Comparison of ENCODE assay signal across 1 cellular context in the genomic region with DNA sequence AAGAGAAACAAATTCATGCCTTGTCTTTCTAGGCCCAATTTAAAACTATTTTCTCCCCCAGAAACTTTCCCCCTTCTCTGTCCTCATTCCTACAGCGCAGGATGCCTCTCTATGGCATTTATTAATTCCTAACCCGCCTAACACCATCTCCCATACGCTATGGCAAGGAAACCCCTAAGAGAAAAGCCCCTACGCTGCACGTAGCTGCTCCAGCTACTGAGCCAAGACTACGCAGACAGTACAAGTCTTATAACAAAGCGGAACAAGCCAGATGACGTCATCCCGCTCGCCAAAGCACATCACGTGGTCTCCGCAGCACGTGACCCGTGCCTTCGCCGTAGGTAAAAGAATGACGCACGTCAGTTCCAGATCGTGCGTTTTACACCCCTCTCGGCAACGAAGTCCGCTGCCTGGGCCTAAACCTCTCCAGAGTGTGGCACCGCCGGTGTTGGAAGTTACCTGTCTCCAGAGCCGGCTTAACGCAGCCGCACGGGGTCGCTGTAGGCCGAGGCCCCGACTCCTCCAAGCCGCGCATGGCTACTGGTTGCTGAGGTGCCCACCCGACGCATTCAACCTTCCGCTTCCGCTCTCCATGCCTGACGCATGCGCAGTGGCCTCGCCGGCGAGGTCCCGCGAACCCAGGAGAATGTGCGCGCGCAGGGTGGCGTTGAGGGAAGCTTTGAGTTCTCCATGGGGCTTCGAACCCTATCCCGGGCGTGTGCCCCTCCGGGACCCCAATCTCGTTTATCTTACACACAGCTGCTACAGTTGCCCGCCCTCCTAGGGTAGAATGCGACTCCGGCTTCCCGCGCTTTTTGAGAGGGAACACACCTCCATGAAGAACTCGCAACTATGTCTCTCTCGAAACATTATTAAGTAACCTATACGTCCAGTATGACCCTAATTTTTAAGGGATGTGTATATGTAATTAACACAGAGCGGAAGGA.
TF ChIP-seq lines count a peak whose summit lies in the region.

TRMO (minus strand) TSS at position 542 of the 947 bp plus-strand sequence; CDS start at position 535, 7 bp downstream.

TF ChIP-seq in HepG2, 621 proteins besides CTCF, POLR2A, EP300 and RAD21 (continued from another document and continues in another):
- TF ChIP-seq, protein P1, sequence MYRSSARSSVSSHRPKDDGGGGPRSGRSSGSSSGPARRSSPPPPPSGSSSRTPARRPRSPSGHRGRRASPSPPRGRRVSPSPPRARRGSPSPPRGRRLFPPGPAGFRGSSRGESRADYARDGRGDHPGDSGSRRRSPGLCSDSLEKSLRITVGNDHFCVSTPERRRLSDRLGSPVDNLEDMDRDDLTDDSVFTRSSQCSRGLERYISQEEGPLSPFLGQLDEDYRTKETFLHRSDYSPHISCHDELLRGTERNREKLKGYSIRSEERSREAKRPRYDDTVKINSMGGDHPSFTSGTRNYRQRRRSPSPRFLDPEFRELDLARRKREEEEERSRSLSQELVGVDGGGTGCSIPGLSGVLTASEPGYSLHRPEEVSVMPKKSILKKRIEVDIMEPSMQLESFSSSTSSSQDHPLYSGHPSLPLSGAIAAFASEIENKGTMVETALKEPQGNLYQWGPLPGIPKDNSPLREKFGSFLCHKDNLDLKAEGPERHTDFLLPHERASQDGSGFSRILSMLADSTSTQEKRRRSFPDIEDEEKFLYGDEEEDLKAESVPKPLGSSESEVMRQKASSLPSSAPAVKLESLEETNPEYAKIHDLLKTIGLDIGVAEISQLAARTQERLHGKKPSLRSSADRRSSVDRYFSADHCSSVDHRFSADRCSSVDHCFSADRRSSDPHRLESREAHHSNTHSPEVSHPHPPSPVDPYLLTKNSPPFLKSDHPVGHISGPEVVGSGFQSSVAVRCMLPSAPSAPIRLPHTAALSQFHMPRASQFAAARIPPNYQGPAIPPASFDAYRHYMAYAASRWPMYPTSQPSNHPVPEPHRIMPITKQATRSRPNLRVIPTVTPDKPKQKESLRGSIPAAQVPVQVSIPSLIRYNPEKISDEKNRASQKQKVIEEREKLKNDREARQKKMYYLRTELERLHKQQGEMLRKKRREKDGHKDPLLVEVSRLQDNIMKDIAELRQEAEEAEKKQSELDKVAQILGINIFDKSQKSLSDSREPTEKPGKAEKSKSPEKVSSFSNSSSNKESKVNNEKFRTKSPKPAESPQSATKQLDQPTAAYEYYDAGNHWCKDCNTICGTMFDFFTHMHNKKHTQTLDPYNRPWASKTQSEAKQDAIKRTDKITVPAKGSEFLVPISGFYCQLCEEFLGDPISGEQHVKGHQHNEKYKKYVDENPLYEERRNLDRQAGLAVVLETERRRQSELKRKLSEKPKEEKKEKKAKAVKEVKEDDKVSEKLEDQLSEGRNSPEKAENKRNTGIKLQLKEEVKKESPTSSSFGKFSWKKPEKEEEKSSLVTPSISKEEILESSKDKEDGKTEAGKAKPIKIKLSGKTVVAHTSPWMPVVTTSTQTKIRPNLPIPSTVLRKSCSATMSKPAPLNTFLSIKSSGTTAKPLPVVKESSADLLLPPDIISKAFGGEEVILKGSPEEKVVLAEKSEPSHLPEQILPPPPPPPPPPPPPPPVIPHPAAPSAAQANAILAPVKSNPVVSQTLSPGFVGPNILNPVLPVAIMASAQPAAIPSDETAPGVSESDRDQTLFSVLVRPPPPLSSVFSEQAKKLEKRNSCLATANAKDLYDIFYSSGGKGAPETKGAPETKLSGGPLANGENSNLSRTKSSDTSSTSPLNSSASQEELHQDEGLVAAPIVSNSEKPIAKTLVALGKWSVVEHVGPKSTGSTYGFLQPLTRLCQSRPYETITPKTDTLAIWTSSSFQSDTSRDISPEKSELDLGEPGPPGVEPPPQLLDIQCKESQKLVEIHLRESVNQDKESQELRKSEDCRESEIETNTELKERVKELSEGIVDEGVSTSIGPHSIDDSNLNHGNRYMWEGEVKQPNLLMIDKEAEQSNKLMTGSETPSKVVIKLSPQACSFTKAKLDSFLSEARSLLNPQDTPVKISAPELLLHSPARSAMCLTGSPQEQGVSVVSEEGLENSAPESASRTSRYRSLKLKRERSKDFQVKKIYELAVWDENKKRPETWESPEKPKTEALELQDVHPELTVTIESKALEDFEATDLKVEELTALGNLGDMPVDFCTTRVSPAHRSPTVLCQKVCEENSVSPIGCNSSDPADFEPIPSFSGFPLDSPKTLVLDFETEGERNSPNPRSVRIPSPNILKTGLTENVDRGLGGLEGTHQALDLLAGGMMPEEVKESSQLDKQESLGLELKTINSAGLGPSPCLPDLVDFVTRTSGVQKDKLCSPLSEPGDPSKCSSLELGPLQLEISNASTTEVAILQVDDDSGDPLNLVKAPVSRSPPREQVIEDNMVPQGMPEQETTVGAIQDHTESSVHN (CRISPR knock-in tag; IDR thresholded peaks at IDR 0.05) = no peak; the same call in 1 of the 2 replicates
- peak; percentile 100 for TF ChIP-seq KAT8 (CRISPR knock-in tag; IDR thresholded peaks at IDR 0.05)
- 0 out of 2 replicates have a peak, but pooled peaks have one; percentile 65 for TF ChIP-seq REPIN1 (CRISPR knock-in tag; IDR thresholded peaks at IDR 0.05; ENCODE audit: borderline replicate concordance, low read depth)
- TF ChIP-seq ZNF501 (CRISPR knock-in tag; IDR thresholded peaks at IDR 0.05) = peak; percentile 96
- TF ChIP-seq STAG1 (CRISPR knock-in tag; IDR thresholded peaks at IDR 0.05) = peak; percentile 49
- TF ChIP-seq ZNF549 (CRISPR knock-in tag; IDR thresholded peaks at IDR 0.05) = no peak
- peak; percentile 70 for TF ChIP-seq TAF1 (CRISPR knock-in tag; IDR thresholded peaks at IDR 0.05)
- TF ChIP-seq ARHGAP35 (CRISPR knock-in tag; IDR thresholded peaks at IDR 0.05; ENCODE audit: borderline replicate concordance) = no peak; the same call in 1 of the 2 replicates
- TF ChIP-seq ZNF441 (CRISPR knock-in tag; IDR thresholded peaks at IDR 0.05; ENCODE audit: borderline replicate concordance) = no peak
- TF ChIP-seq ZNF598 (CRISPR knock-in tag; IDR thresholded peaks at IDR 0.05; ENCODE audit: borderline replicate concordance) = peak; percentile 99
- TF ChIP-seq LCORL (IDR thresholded peaks at IDR 0.05) = peak; percentile 49; the same call in 1 of the 2 replicates
- TF ChIP-seq LCORL (CRISPR knock-in tag; IDR thresholded peaks at IDR 0.05) = peak; percentile 85
- TF ChIP-seq XBP1 (CRISPR knock-in tag; IDR thresholded peaks at IDR 0.05) = 0 out of 2 replicates have a peak, but pooled peaks have one; percentile 42
- 0 out of 2 replicates have a peak, but pooled peaks have one; percentile 92 for TF ChIP-seq FUBP1 (CRISPR knock-in tag; IDR thresholded peaks at IDR 0.05; ENCODE audit: borderline replicate concordance)
- peak; percentile 36; the same call in 1 of the 2 replicates for TF ChIP-seq ZNF207 (IDR thresholded peaks at IDR 0.05; ENCODE audit: borderline replicate concordance)
- TF ChIP-seq, protein P2, sequence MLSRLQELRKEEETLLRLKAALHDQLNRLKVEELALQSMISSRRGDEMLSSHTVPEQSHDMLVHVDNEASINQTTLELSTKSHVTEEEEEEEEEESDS (CRISPR knock-in tag; IDR thresholded peaks at IDR 0.05; ENCODE audit: borderline replicate concordance) = no peak
- peak; percentile 78; the same call in 1 of the 2 replicates for TF ChIP-seq ZBTB25 (CRISPR knock-in tag; IDR thresholded peaks at IDR 0.05)
- peak; percentile 99 for TF ChIP-seq ATF3 (CRISPR knock-in tag; IDR thresholded peaks at IDR 0.05)
- TF ChIP-seq ZKSCAN8 (CRISPR knock-in tag; IDR thresholded peaks at IDR 0.05; ENCODE audit: borderline replicate concordance) = peak; percentile 80; the same call in 1 of the 2 replicates
- TF ChIP-seq SP2 (CRISPR knock-in tag; IDR thresholded peaks at IDR 0.05) = peak; percentile 49
- no peak for TF ChIP-seq ZNF329 (CRISPR knock-in tag; IDR thresholded peaks at IDR 0.05; ENCODE audit: low read depth)
- TF ChIP-seq NR1H2 (CRISPR knock-in tag; IDR thresholded peaks at IDR 0.05; ENCODE audit: borderline replicate concordance, low read depth) = no peak
- peak; percentile 96 for TF ChIP-seq MIER3 (CRISPR knock-in tag; IDR thresholded peaks at IDR 0.05; ENCODE audit: borderline replicate concordance)
- peak; percentile 75; the same call in 1 of the 2 replicates for TF ChIP-seq ZNF747 (CRISPR knock-in tag; IDR thresholded peaks at IDR 0.05; ENCODE audit: borderline replicate concordance)
- no peak for TF ChIP-seq ZNF530 (CRISPR knock-in tag; IDR thresholded peaks at IDR 0.05; ENCODE audit: low read depth)
- TF ChIP-seq REXO4 (CRISPR knock-in tag; IDR thresholded peaks at IDR 0.05; ENCODE audit: borderline replicate concordance) = no peak
- peak; percentile 98 for TF ChIP-seq YEATS2 (CRISPR knock-in tag; IDR thresholded peaks at IDR 0.05; ENCODE audit: borderline replicate concordance)
- no peak for TF ChIP-seq ZNF33A (CRISPR knock-in tag; IDR thresholded peaks at IDR 0.05; ENCODE audit: borderline replicate concordance)
- TF ChIP-seq ELF4 (CRISPR knock-in tag; IDR thresholded peaks at IDR 0.05; ENCODE audit: borderline replicate concordance) = peak; percentile 89; the same call in 1 of the 2 replicates
- peak; percentile 88 for TF ChIP-seq TBX2 (CRISPR knock-in tag; IDR thresholded peaks at IDR 0.05; ENCODE audit: borderline replicate concordance)
- TF ChIP-seq ZNF337 (CRISPR knock-in tag; IDR thresholded peaks at IDR 0.05; ENCODE audit: borderline replicate concordance, low read depth) = peak; percentile 87; the same call in 1 of the 2 replicates
- TF ChIP-seq, protein P3, sequence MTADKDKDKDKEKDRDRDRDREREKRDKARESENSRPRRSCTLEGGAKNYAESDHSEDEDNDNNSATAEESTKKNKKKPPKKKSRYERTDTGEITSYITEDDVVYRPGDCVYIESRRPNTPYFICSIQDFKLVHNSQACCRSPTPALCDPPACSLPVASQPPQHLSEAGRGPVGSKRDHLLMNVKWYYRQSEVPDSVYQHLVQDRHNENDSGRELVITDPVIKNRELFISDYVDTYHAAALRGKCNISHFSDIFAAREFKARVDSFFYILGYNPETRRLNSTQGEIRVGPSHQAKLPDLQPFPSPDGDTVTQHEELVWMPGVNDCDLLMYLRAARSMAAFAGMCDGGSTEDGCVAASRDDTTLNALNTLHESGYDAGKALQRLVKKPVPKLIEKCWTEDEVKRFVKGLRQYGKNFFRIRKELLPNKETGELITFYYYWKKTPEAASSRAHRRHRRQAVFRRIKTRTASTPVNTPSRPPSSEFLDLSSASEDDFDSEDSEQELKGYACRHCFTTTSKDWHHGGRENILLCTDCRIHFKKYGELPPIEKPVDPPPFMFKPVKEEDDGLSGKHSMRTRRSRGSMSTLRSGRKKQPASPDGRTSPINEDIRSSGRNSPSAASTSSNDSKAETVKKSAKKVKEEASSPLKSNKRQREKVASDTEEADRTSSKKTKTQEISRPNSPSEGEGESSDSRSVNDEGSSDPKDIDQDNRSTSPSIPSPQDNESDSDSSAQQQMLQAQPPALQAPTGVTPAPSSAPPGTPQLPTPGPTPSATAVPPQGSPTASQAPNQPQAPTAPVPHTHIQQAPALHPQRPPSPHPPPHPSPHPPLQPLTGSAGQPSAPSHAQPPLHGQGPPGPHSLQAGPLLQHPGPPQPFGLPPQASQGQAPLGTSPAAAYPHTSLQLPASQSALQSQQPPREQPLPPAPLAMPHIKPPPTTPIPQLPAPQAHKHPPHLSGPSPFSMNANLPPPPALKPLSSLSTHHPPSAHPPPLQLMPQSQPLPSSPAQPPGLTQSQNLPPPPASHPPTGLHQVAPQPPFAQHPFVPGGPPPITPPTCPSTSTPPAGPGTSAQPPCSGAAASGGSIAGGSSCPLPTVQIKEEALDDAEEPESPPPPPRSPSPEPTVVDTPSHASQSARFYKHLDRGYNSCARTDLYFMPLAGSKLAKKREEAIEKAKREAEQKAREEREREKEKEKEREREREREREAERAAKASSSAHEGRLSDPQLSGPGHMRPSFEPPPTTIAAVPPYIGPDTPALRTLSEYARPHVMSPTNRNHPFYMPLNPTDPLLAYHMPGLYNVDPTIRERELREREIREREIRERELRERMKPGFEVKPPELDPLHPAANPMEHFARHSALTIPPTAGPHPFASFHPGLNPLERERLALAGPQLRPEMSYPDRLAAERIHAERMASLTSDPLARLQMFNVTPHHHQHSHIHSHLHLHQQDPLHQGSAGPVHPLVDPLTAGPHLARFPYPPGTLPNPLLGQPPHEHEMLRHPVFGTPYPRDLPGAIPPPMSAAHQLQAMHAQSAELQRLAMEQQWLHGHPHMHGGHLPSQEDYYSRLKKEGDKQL (CRISPR knock-in tag; IDR thresholded peaks at IDR 0.05; ENCODE audit: low read depth) = no peak
- TF ChIP-seq, protein P4, sequence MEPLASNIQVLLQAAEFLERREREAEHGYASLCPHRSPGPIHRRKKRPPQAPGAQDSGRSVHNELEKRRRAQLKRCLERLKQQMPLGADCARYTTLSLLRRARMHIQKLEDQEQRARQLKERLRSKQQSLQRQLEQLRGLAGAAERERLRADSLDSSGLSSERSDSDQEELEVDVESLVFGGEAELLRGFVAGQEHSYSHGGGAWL (CRISPR knock-in tag; IDR thresholded peaks at IDR 0.05) = peak; percentile 84; the same call in 1 of the 2 replicates
- peak; percentile 59 for TF ChIP-seq NFYC (CRISPR knock-in tag; IDR thresholded peaks at IDR 0.05)
